ENCODE assay signal across 19 cellular contexts in the genomic region with DNA sequence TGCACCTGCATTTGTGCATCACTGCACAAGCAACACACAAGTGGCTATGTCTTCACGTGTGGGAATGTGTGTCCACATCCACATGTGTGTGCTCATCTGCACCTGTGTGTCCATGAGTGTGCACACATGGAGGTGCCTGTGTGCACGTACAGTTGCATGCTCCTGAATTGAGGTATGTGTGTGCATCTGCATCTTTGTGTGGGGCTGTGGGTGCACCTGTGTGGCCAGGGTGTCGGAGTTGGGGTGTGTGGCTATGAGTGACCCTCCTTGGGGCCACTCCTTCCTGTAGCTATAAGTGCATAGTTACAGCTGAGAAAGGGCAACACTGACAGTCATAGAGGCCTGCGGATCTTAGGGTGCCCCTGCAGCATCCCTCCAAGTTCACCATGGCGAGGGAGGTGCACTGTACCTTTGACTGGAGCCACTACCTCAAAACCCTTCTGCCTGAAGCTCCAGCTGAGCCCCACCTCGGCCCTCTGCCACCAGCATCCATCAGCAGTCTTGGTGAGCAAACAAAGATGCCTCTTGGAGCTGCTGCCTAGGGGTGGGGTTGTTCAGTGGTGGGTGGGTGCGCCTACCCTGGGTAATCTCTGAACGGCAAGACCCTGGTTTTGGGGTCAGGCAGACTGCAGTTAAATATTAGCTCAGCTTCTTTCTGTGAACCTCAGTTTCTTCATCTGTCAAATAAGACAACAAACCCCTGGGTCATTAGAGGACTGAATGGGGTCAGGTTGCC. TPM values are rescaled to one million over a fixed set of nuclear protein-coding genes. Genes with fewer than 3 reads are reported as not detected.
"Had no signal": no experiment of that assay in that cellular context is flagged by ENCODE, and none has a peak within 500 bp of the region (broad histone marks: within the 10 kb centered on the region; RNA-seq: fewer than 3 reads in every experiment).

No MANE protein-coding gene starts in this region.

- H3K4me3 Mint-ChIP-seq: activated CD8-positive, alpha-beta T cell treated with anti-CD3 and anti-CD28 coated beads for 36 hours; activated T-helper 17 cell treated with anti-CD3 and anti-CD28 coated beads, Interleukin-2, amount 50 U/mL, for 72 hours; nephron progenitor cell; T-helper 2 cell treated with Interferon-gamma antibody and Interleukin-4, amounts not matched to agents 5 μg/mL and 100 μg/mL, for 36 hours had no signal

- H3K27ac Mint-ChIP-seq: activated CD8-positive, alpha-beta T cell treated with anti-CD3 and anti-CD28 coated beads for 36 hours; activated naive CD4-positive, alpha-beta T cell treated with anti-CD3 and anti-CD28 coated beads, Interleukin-2, amount 50 U/mL, for 72 hours; nephron progenitor cell; T-helper 2 cell treated with Interferon-gamma antibody and Interleukin-4, amounts not matched to agents 5 μg/mL and 100 μg/mL, for 36 hours had no signal

- H3K9me3 Mint-ChIP-seq: activated CD8-positive, alpha-beta T cell treated with anti-CD3 and anti-CD28 coated beads for 36 hours; activated naive CD4-positive, alpha-beta T cell treated with anti-CD3 and anti-CD28 coated beads, Interleukin-2, amount 50 U/mL, for 72 hours; activated T-helper 17 cell treated with anti-CD3 and anti-CD28 coated beads, Interleukin-2, amount 50 U/mL, for 72 hours; nephron progenitor cell; T-helper 2 cell treated with Interferon-gamma antibody and Interleukin-4, amounts not matched to agents 5 μg/mL and 100 μg/mL, for 36 hours had no signal

- H3K27ac ChIP-seq: ascending aorta, heart right ventricle, pancreas, SJCRH30, skin epidermis, stomach, thyroid gland had no signal

- H3K9me3 ChIP-seq: ascending aorta, gastrocnemius medialis, heart right ventricle, pancreas, SJCRH30, stomach, thyroid gland had no signal

- H3K36me3 ChIP-seq: ascending aorta, gastrocnemius medialis, heart right ventricle, pancreas, SJCRH30, stomach, thyroid gland had no signal

- ATAC-seq: activated CD8-positive, alpha-beta T cell treated with anti-CD3 and anti-CD28 coated beads for 36 hours; activated naive CD4-positive, alpha-beta T cell treated with anti-CD3 and anti-CD28 coated beads, Interleukin-2, amount 50 U/mL, for 72 hours; activated T-helper 17 cell treated with anti-CD3 and anti-CD28 coated beads, Interleukin-2, amount 50 U/mL, for 72 hours; gastrocnemius medialis; heart right ventricle; left ventricle myocardium superior; pancreas had no signal

- DNase-seq: activated CD8-positive, alpha-beta T cell treated with anti-CD3 and anti-CD28 coated beads for 36 hours; effector CD8-positive, alpha-beta T cell; gastrocnemius medialis; heart right ventricle; left ventricle myocardium superior; mesendoderm; nephron progenitor cell; retina; SJCRH30; stomach; thyroid gland had no signal

- H3K4me3 ChIP-seq: ascending aorta, gastrocnemius medialis, heart right ventricle, pancreas, SJCRH30, skin epidermis, stomach, thyroid gland had no signal

- H3K36me3 Mint-ChIP-seq: activated naive CD4-positive, alpha-beta T cell treated with anti-CD3 and anti-CD28 coated beads, Interleukin-2, amount 50 U/mL, for 72 hours had no signal

- H3K27me3 ChIP-seq: ascending aorta, gastrocnemius medialis, heart right ventricle, pancreas, SJCRH30, thyroid gland had no signal

- H3K4me1 ChIP-seq: ascending aorta, pancreas, SJCRH30, stomach had no signal

- H3K4me1 Mint-ChIP-seq: activated T-helper 17 cell treated with anti-CD3 and anti-CD28 coated beads, Interleukin-2, amount 50 U/mL, for 72 hours had no signal

- H3K27me3 Mint-ChIP-seq: activated CD8-positive, alpha-beta T cell treated with anti-CD3 and anti-CD28 coated beads for 36 hours; activated T-helper 17 cell treated with anti-CD3 and anti-CD28 coated beads, Interleukin-2, amount 50 U/mL, for 72 hours had no signal

RNA-seq across cellular contexts. Expression of a gene that starts 5.2 kb away (rescaled TPM):
- total RNA-seq: activated CD8-positive, alpha-beta T cell treated with anti-CD3 and anti-CD28 coated beads for 36 hours; activated naive CD4-positive, alpha-beta T cell treated with anti-CD3 and anti-CD28 coated beads, Interleukin-2, amount 50 U/mL, for 72 hours; activated T-helper 17 cell treated with anti-CD3 and anti-CD28 coated beads, Interleukin-2, amount 50 U/mL, for 72 hours; ascending aorta; fibroblast of lung; kidney; SJCRH30; stomach had no signal
- polyA plus RNA-seq: fibroblast of lung had no signal

RNA-seq across cellular contexts. Expression of a gene that starts 22.5 kb away (rescaled TPM):
- total RNA-seq: activated CD8-positive, alpha-beta T cell treated with anti-CD3 and anti-CD28 coated beads for 36 hours; activated naive CD4-positive, alpha-beta T cell treated with anti-CD3 and anti-CD28 coated beads, Interleukin-2, amount 50 U/mL, for 72 hours; activated T-helper 17 cell treated with anti-CD3 and anti-CD28 coated beads, Interleukin-2, amount 50 U/mL, for 72 hours; ascending aorta; fibroblast of lung; kidney; pancreas; thyroid gland had no signal
- polyA plus RNA-seq: fibroblast of lung had no signal
